ENCODE assay signal across 8 cellular contexts in genomic region chr15:88701561-88702095, GRCh38.
A peak's percentile ranks its signal among the peaks of the same experiment; 100 is the strongest.
DNase-seq lines count a peak whose midpoint lies in the region; ATAC-seq and TF ChIP-seq lines count a peak whose summit lies in the region.

No MANE protein-coding gene starts in this region.

- H3K27ac ChIP-seq in RWPE1 = no peak overlapping the region
- H3K27ac ChIP-seq in caudate nucleus (ENCODE audit: low read depth, low read length) = no peak overlapping the region
- H3K27ac ChIP-seq in vagina = no peak overlapping the region

- H3K27me3 ChIP-seq in vagina = no peaks in the 10 kb centered on the region

- H3K36me3 ChIP-seq in vagina = no peaks in the 10 kb centered on the region

- TF ChIP-seq POLR2A in vagina (IDR thresholded peaks at IDR 0.05) = no peak

- DNase-seq in GM12865 (ENCODE audit: low read depth) (peak; percentile 57), RWPE1 (ENCODE audit: low spot score) (peak; percentile 16), iPS-NIHi11 (ENCODE audit: low spot score) (peak; percentile 61), caudate nucleus (lab: John Stamatoyannopoulos, UW) (no peak), vagina (ENCODE audit: extremely low spot score in 2 of 2) (no peak), NCI-H2029 treated with DMSO at 0.1 percent for 48 hours (lab: John Stamatoyannopoulos, UW) (no peak)

- POLR2A ChIA-PET in RWPE1 (lab: Yijun Ruan, JAX; ENCODE audit: low non-redundant PET) = no interaction called here

- CTCF ChIA-PET in RWPE1 (lab: Yijun Ruan, JAX) = interaction anchor here (0.7 to 4.1 kb wide), 4 partner anchors 28 to 226 kb away, joined by 3 to 17 read pairs (median 4); no protein-coding TSS in a partner anchor

- intact Hi-C loops in vagina (cut with DNase I) = no loop called here

- ATAC-seq in GM21515 (IDR thresholded peaks at IDR 0.05; ENCODE audit: unreplicated experiment) (peak; percentile 65), GM21723 (IDR thresholded peaks at IDR 0.05; ENCODE audit: unreplicated experiment) (no peak)

- no peaks in the 10 kb centered on the region for H3K9me3 ChIP-seq in vagina

- H3K4me3 ChIP-seq in GM12865 (ENCODE audit: low read depth, low read length) (no peak overlapping the region), vagina (no peak overlapping the region)

- peaks cover 7% of the 10 kb centered on the region for H3K4me1 ChIP-seq in vagina

- TF ChIP-seq CTCF in GM12865 (IDR thresholded peaks at IDR 0.05; ENCODE audit: insufficient read depth, low read depth, low read length, missing control alignments) (peak; percentile 61), RWPE1 (conservative IDR thresholded peaks at IDR 0.05; ENCODE audit: low read depth) (no peak), vagina (IDR thresholded peaks at IDR 0.05) (no peak)

Comparison
In these comparisons a context has a peak if more than half of its experiments do, and no peak if none do; other contexts are left out.
1. DNase-seq: peak in GM12865 (single experiment), RWPE1 (single experiment) and iPS-NIHi11 (single experiment); none in caudate nucleus (0 of 61), vagina (0 of 2) and NCI-H2029 treated with DMSO at 0.1 percent for 48 hours (single experiment).